6 cellular contexts compared by ENCODE assay signal in genomic region chr7:143711727-143712324, GRCh38. TPM values are rescaled to one million over a fixed set of nuclear protein-coding genes. Genes with fewer than 3 reads are reported as not detected.
"Had no signal": no experiment of that assay in that cellular context is flagged by ENCODE, and none has a peak within 500 bp of the region (broad histone marks: within the 10 kb centered on the region; RNA-seq: fewer than 3 reads in every experiment).

No MANE protein-coding gene starts in this region.

RNA-seq across cellular contexts. Expression of gene CTAGE6, which starts 45.7 kb away (rescaled TPM):
- total RNA-seq: GM23338, H1, H9, HepG2, HT1080 had no signal
- polyA plus RNA-seq: GM23338, H1, IgD-negative memory B cell had no signal
